10 cellular contexts compared by ENCODE assay signal in the genomic region with DNA sequence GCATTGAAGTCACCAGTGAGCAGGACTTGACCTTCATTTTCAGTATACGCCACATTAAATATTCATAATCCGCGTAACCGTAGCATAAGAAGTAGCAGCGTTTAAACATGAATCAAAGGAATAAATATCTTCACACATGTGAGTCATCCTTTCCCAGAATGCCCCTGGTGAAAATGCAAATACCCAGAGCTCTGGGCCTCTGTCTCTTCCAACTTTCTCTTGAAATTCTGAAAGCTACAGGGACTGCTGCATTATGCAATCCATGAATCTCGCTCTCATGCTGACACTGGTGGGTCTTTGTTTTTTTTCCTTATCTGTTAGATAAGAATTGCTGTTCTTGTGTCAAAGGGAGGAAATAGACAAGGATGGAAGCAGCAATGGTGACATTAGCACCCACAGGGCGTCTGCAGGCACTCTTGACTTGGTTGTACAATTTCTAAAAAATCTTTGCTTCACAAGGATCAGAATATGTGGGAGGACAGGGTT.
DNase-seq lines count a peak whose midpoint lies in the region; ATAC-seq, FAIRE-seq and TF ChIP-seq lines count a peak whose summit lies in the region.
"Had no signal": no experiment of that assay in that cellular context is flagged by ENCODE, and none has a peak within 500 bp of the region (broad histone marks: within the 10 kb centered on the region; RNA-seq: fewer than 3 reads in every experiment).

No MANE protein-coding gene starts in this region.

- dilution Hi-C loops in keratinocyte (cut with MboI; ENCODE audit: extremely low pct_ligation_motif_present, low sequenced_read_pairs) = no loop called here

- no peak for TF ChIP-seq CTCF in GM12878 (IDR thresholded peaks at IDR 0.05 in 2 of 3, conservative IDR thresholded peaks at IDR 0.05 in 1 of 3; ENCODE audit: control insufficient read depth in 2 of 3, extremely low read depth in 1 of 3, insufficient read depth in 1 of 3, low read depth in 3 of 3, low read length in 3 of 3)
- no peak for TF ChIP-seq CTCF in keratinocyte (optimal IDR thresholded peaks at IDR 0.05 in 1 of 3, IDR thresholded peaks at IDR 0.05 in 1 of 3, conservative IDR thresholded peaks at IDR 0.05 in 1 of 3; ENCODE audit: extremely low read depth in 1 of 3, insufficient read depth in 2 of 3, low read length in 3 of 3)

- H3K9me1 ChIP-seq in keratinocyte (ENCODE audit: control insufficient read depth, extremely low read depth, insufficient read depth, low read length) = no peaks in the 10 kb centered on the region

- POLR2A ChIA-PET in GM12878 (lab: Charles Lee) = no interaction called here

- FAIRE-seq in GM12878 (lab: Jason Lieb, UNC) (no peak), keratinocyte (lab: Jason Lieb, UNC) (peak; percentile 72)

- DNase-seq in NCI-H1092 treated with DMSO at 0.1 percent for 48 hours (lab: John Stamatoyannopoulos, UW) (peak; percentile 30), NCI-H1092 (lab: John Stamatoyannopoulos, UW) (no peak), GM12878 (ENCODE audit: low read depth, low spot score) (no peak), keratinocyte (ENCODE audit: low read depth, low spot score) (no peak), NCI-H2171 treated with DMSO at 0.1 percent for 48 hours (lab: John Stamatoyannopoulos, UW) (no peak)
- DNase-seq in activated naive CD4-positive, alpha-beta T cell treated with Interleukin-2 at 50 U/mL for 16 hours = no peak
- DNase-seq: 8988T, NCI-H1436 treated with DMSO at 0.1 percent for 48 hours had no signal

- 59% methylated on average over 7 of the region's 7 CpGs for WGBS in GM12878 (ENCODE audit: insufficient coverage, insufficient replicate concordance, low lambda C conversion rate, missing lambda C conversion rate)

- no peaks in the 10 kb centered on the region for H3K79me2 ChIP-seq in GM12878 (ENCODE audit: control insufficient read depth, insufficient read depth, low read length)
- H3K79me2 ChIP-seq in keratinocyte (ENCODE audit: control insufficient read depth, insufficient read depth, low read length) = no peaks in the 10 kb centered on the region

- H4K20me1 ChIP-seq in GM12878 (ENCODE audit: control insufficient read depth, insufficient read depth) (no peaks in the 10 kb centered on the region), keratinocyte (ENCODE audit: control insufficient read depth, extremely low read depth, insufficient read depth, low read length) (no peaks in the 10 kb centered on the region)

- no peak for TF ChIP-seq RAD21 in GM12878 (IDR thresholded peaks at IDR 0.05; ENCODE audit: insufficient read depth, low read depth, low read length)

- H3K9me3 ChIP-seq in GM12878 (replicated peaks; ENCODE audit: control insufficient read depth, insufficient read depth, low read length) (no peaks in the 10 kb centered on the region), keratinocyte (ENCODE audit: control insufficient read depth, low read depth, low read length) (no peaks in the 10 kb centered on the region)

- H3K4me2 ChIP-seq in GM12878 (ENCODE audit: control insufficient read depth, insufficient read depth) = no peak overlapping the region
- H3K4me2 ChIP-seq in keratinocyte (ENCODE audit: control insufficient read depth, extremely low read depth, insufficient read depth, low read depth, low read length) = peak overlapping the region; percentile 25

- H2AFZ ChIP-seq in GM12878 (ENCODE audit: control insufficient read depth, low read depth, low read length) (no peak overlapping the region), keratinocyte (ENCODE audit: control insufficient read depth, low read length) (peak overlapping the region; percentile 38)

- no TSS peak for BruUV-seq in GM12878 (replicated peaks; lab: Mats Ljungman, UMichigan)

- H3K4me3 ChIP-seq in GM12878 = no peak overlapping the region
- H3K4me3 ChIP-seq in keratinocyte (ENCODE audit: control insufficient read depth in 2 of 3, extremely low read depth in 1 of 3, insufficient read depth in 2 of 3, low read depth in 1 of 3, low read length in 3 of 3) = no peak overlapping the region

- H3K36me3 ChIP-seq in GM12878 (ENCODE audit: control insufficient read depth in 2 of 2, insufficient read depth in 2 of 2, low read length in 1 of 2) (no peaks in the 10 kb centered on the region), keratinocyte (ENCODE audit: control insufficient read depth in 2 of 2, extremely low read depth in 1 of 2, insufficient read depth in 2 of 2, low read length in 2 of 2) (no peaks in the 10 kb centered on the region)

- H3K4me1 ChIP-seq in GM12878 (ENCODE audit: control insufficient read depth, insufficient read depth, low read length) = no peaks in the 10 kb centered on the region
- peaks cover 9% of the 10 kb centered on the region for H3K4me1 ChIP-seq in keratinocyte (ENCODE audit: control insufficient read depth, extremely low read depth, insufficient read depth, low read length)

- RAD21 ChIA-PET in GM12878 (lab: Charles Lee; ENCODE audit: unreplicated experiment) = interaction anchor here (0.9 to 5.1 kb wide), 6 partner anchors 72 to 396 kb away, joined by 3 to 19 read pairs (median 4); no protein-coding TSS in a partner anchor

- H3K9ac ChIP-seq in GM12878 (ENCODE audit: control insufficient read depth, insufficient read depth, low read length) = no peak overlapping the region
- no peak overlapping the region for H3K9ac ChIP-seq in keratinocyte (ENCODE audit: control insufficient read depth, extremely low read depth, insufficient read depth, low read length)

- in situ Hi-C loops in GM12878 (cut with MboI) = no loop called here

- CTCF ChIA-PET in GM12878 (lab: Yijun Ruan, JAX) = interaction anchor here (0.8 to 10.9 kb wide), 7 partner anchors 15 to 470 kb away, joined by 3 to 126 read pairs (median 7); no protein-coding TSS in a partner anchor

- H3K27ac ChIP-seq in GM12878 (ENCODE audit: control insufficient read depth, insufficient read depth) (no peak overlapping the region), keratinocyte (ENCODE audit: control insufficient read depth, insufficient read depth, low read length) (no peak overlapping the region), temporal lobe (ENCODE audit: low read depth, low read length) (peak overlapping the region; percentile 4)

- ATAC-seq in GM12878 (no peak), HG03139 (IDR thresholded peaks at IDR 0.05; ENCODE audit: unreplicated experiment) (no peak)

- intact Hi-C loops in GM12878 (cut with micrococcal nuclease; ENCODE audit: unreplicated experiment) = no loop called here

- TF ChIP-seq POLR2A in GM12878 (IDR thresholded peaks at IDR 0.05; ENCODE audit: low read depth, low read length) = no peak

- SMC1A ChIA-PET in GM12878 (lab: Charles Lee; ENCODE audit: uncharacterized antibody, unreplicated experiment) = interaction anchor here (0.6 to 10.1 kb wide), 14 partner anchors 9 to 468 kb away, joined by 3 to 106 read pairs (median 4); no protein-coding TSS in a partner anchor

- no peak for TF ChIP-seq EP300 in GM12878 (IDR thresholded peaks at IDR 0.05; ENCODE audit: borderline replicate concordance in 1 of 2, control insufficient read depth in 1 of 2, low read depth in 2 of 2, low read length in 2 of 2)

- H3K27me3 ChIP-seq in GM12878 (replicated peaks in 1 of 2; ENCODE audit: control insufficient read depth in 2 of 2, insufficient read depth in 2 of 2, low read length in 1 of 2) (no peaks in the 10 kb centered on the region), keratinocyte (ENCODE audit: control insufficient read depth, extremely low read depth, insufficient read depth, low read length) (no peaks in the 10 kb centered on the region)

TF ChIP-seq in GM12878, 131 proteins besides CTCF, POLR2A, EP300 and RAD21:
- TF ChIP-seq ZBED1 (IDR thresholded peaks at IDR 0.05; ENCODE audit: borderline replicate concordance) (no peak), ZNF217 (IDR thresholded peaks at IDR 0.05) (no peak)
- TF ChIP-seq, protein P1, sequence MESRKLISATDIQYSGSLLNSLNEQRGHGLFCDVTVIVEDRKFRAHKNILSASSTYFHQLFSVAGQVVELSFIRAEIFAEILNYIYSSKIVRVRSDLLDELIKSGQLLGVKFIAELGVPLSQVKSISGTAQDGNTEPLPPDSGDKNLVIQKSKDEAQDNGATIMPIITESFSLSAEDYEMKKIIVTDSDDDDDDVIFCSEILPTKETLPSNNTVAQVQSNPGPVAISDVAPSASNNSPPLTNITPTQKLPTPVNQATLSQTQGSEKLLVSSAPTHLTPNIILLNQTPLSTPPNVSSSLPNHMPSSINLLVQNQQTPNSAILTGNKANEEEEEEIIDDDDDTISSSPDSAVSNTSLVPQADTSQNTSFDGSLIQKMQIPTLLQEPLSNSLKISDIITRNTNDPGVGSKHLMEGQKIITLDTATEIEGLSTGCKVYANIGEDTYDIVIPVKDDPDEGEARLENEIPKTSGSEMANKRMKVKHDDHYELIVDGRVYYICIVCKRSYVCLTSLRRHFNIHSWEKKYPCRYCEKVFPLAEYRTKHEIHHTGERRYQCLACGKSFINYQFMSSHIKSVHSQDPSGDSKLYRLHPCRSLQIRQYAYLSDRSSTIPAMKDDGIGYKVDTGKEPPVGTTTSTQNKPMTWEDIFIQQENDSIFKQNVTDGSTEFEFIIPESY (IDR thresholded peaks at IDR 0.05) = peak; percentile 75; the same call in 1 of the 2 replicates
